8 cellular contexts compared by ENCODE assay signal in genomic region chr5:151093476-151093889, GRCh38. TPM values are rescaled to one million over a fixed set of nuclear protein-coding genes. Genes with fewer than 3 reads are reported as not detected.
DNase-seq lines count a peak whose midpoint lies in the region; ATAC-seq and TF ChIP-seq lines count a peak whose summit lies in the region.

No MANE protein-coding gene starts in this region.

- no peaks in the 10 kb centered on the region for H3K9me3 Mint-ChIP-seq in endodermal cell

- TF ChIP-seq CTCF in breast epithelium (IDR thresholded peaks at IDR 0.05): no peak
- TF ChIP-seq CTCF in endodermal cell (conservative IDR thresholded peaks at IDR 0.05): no peak

- H3K9ac ChIP-seq in mucosa of rectum (ENCODE audit: low read depth in 1 of 2, low read length in 2 of 2) (peak overlapping the region; percentile 34 to 55), endodermal cell (ENCODE audit: extremely low read depth, low read length, poor library complexity, severe bottlenecking) (no peak overlapping the region)

- H3K4me3 ChIP-seq in breast epithelium: no peak overlapping the region
- H3K4me3 ChIP-seq in mucosa of rectum (ENCODE audit: low read length in 2 of 2): peak overlapping the region; percentile 37 to 45
- H3K4me3 ChIP-seq in endodermal cell (ENCODE audit: low read length): no peak overlapping the region

- H3K27me3 ChIP-seq in breast epithelium (no peaks in the 10 kb centered on the region), mucosa of rectum (ENCODE audit: control insufficient read depth in 2 of 2, insufficient read depth in 2 of 2, low read length in 2 of 2) (no peaks in the 10 kb centered on the region), endodermal cell (ENCODE audit: control insufficient read depth, insufficient read depth, low read length, poor library complexity, severe bottlenecking) (peaks cover 6% of the 10 kb centered on the region)

- no peak for TF ChIP-seq POLR2A in breast epithelium (IDR thresholded peaks at IDR 0.05)

- no peak overlapping the region for H3K4me3 Mint-ChIP-seq in endodermal cell

- intact Hi-C loops in breast epithelium (cut with DNase I; ENCODE audit: low total_unique reads): loop anchor here (10.0 kb wide), 1 partner anchor 1371 kb away; no protein-coding TSS in a partner anchor

- H3K36me3 Mint-ChIP-seq in endodermal cell (ENCODE audit: low read depth): no peaks in the 10 kb centered on the region

- H3K27ac ChIP-seq in breast epithelium (peak overlapping the region; percentile 68 to 87), mucosa of rectum (ENCODE audit: low read depth in 2 of 2, low read length in 2 of 2) (peak overlapping the region; percentile 93 to 94), endodermal cell (ENCODE audit: low read depth, low read length) (no peak overlapping the region)

- H3K27ac Mint-ChIP-seq in endodermal cell: no peak overlapping the region

- peaks cover 10% of the 10 kb centered on the region for H3K27me3 Mint-ChIP-seq in endodermal cell (ENCODE audit: insufficient read depth)

- ATAC-seq in GM21390 (IDR thresholded peaks at IDR 0.05; ENCODE audit: unreplicated experiment) (peak; percentile 2), HG02678 (IDR thresholded peaks at IDR 0.05; ENCODE audit: unreplicated experiment) (no peak)

- WGBS in endodermal cell (ENCODE audit: insufficient coverage in 1 of 2, insufficient read length in 1 of 2), 2 experiments: 64 to 69% methylated on average over 2 of the region's 2 CpGs

- H3K4me1 ChIP-seq in breast epithelium (peaks cover 0 to 7% of the 10 kb centered on the region in 2 donors), mucosa of rectum (ENCODE audit: control insufficient read depth in 2 of 2, insufficient read depth in 2 of 2, low read length in 2 of 2) (peaks cover 55 to 56% of the 10 kb centered on the region in 2 donors), endodermal cell (ENCODE audit: control insufficient read depth, insufficient read depth, low read length) (peaks cover 5% of the 10 kb centered on the region)

- DNase-seq in AG08396 (ENCODE audit: low spot score) (peak; percentile 74), NAMALWA (ENCODE audit: low spot score) (peak; percentile 39), breast epithelium (ENCODE audit: low spot score in 2 of 2) (no peak), DMS53 treated with DMSO at 0.1 percent for 48 hours (lab: John Stamatoyannopoulos, UW; ENCODE audit: unreplicated experiment) (no peak), endodermal cell (no peak)

- H3K4me1 Mint-ChIP-seq in endodermal cell: peaks cover 21% of the 10 kb centered on the region

- H3K36me3 ChIP-seq in breast epithelium (no peaks in the 10 kb centered on the region), mucosa of rectum (ENCODE audit: control insufficient read depth in 2 of 2, insufficient read depth in 2 of 2, low read length in 2 of 2) (peaks cover 0 to 3% of the 10 kb centered on the region in 2 donors), endodermal cell (ENCODE audit: control insufficient read depth, insufficient read depth, low read length) (no peaks in the 10 kb centered on the region)

- H3K9me3 ChIP-seq in breast epithelium (no peaks in the 10 kb centered on the region), mucosa of rectum (ENCODE audit: control insufficient read depth in 2 of 2, low read length in 2 of 2) (no peaks in the 10 kb centered on the region), endodermal cell (ENCODE audit: control insufficient read depth, low read length) (no peaks in the 10 kb centered on the region)

RNA-seq across cellular contexts. Expression of gene TNIP1, which starts 12.6 kb away (rescaled TPM):
- total RNA-seq in breast epithelium: 100 to 1,000 TPM in 1 of 3 donors, 10 to 100 TPM in 2; 65.3 to 221 (median 91.8) TPM
- 10 to 100 TPM; 51.3 to 52.2 TPM for total RNA-seq in endodermal cell
- 33.0 TPM for polyA plus RNA-seq in endodermal cell (2013, experiment 1 of 2)
- polyA plus RNA-seq in endodermal cell (2013, experiment 2 of 2): 31.1 TPM

Comparison
In these comparisons a context has a peak if more than half of its experiments do, and no peak if none do; other contexts are left out.
1. DNase-seq: peak in AG08396 (single experiment) and NAMALWA (single experiment); none in breast epithelium (0 of 2), DMS53 treated with DMSO at 0.1 percent for 48 hours (single experiment) and endodermal cell (single experiment).
2. H3K4me3 ChIP-seq: peak in mucosa of rectum (2 of 2); none in breast epithelium (0 of 3) and endodermal cell (single experiment).